13 cellular contexts compared by ENCODE assay signal in genomic region chr15:70493376-70493775, GRCh38.
A peak's percentile ranks its signal among the peaks of the same experiment; 100 is the strongest.
DNase-seq lines count a peak whose midpoint lies in the region; ATAC-seq and TF ChIP-seq lines count a peak whose summit lies in the region.
"Had no signal": no experiment of that assay in that cellular context is flagged by ENCODE, and none has a peak within 500 bp of the region (broad histone marks: within the 10 kb centered on the region; RNA-seq: fewer than 3 reads in every experiment).

No MANE protein-coding gene starts in this region.

- H3K36me3 Mint-ChIP-seq in CD8-positive, alpha-beta T cell: no peaks in the 10 kb centered on the region
- H3K36me3 Mint-ChIP-seq in activated naive CD8-positive, alpha-beta T cell treated with anti-CD3 and anti-CD28 coated beads, Interleukin-2, amount 50 U/mL, for 24 hours (ENCODE audit: low read depth): no peaks in the 10 kb centered on the region
- no peaks in the 10 kb centered on the region for H3K36me3 Mint-ChIP-seq in natural killer cell

- intact Hi-C loops in CD8-positive, alpha-beta T cell (cut with DNase I, micrococcal nuclease): loop anchor here (2.0 to 10.0 kb wide), 10 partner anchors 13 to 1025 kb away; partner anchors contain the start of gene TLE3 (in 1 of the 2)
- intact Hi-C loops in natural killer cell (cut with micrococcal nuclease): loop anchor here (1.0 to 5.0 kb wide), 6 partner anchors 15 to 734 kb away; partner anchors contain the start of gene TLE3

- H3K27me3 ChIP-seq in CD8-positive, alpha-beta T cell (ENCODE audit: insufficient read depth, low read length): no peaks in the 10 kb centered on the region
- H3K27me3 ChIP-seq in Karpas-422 (ENCODE audit: low read length): no peaks in the 10 kb centered on the region
- H3K27me3 ChIP-seq: ascending aorta had no signal

- no peaks in the 10 kb centered on the region for H3K36me3 ChIP-seq in CD8-positive, alpha-beta T cell (ENCODE audit: insufficient read depth, low read length)
- no peaks in the 10 kb centered on the region for H3K36me3 ChIP-seq in Karpas-422 (ENCODE audit: insufficient read depth, low read length)
- H3K36me3 ChIP-seq: ascending aorta, prostate gland had no signal

- H4K20me1 ChIP-seq in Karpas-422 (ENCODE audit: insufficient read depth, low read depth, low read length): 0 out of 2 replicates have a peak, but pooled peaks cover 4% of the 10 kb centered on the region

- TF ChIP-seq CTCF in CD8-positive, alpha-beta T cell (IDR thresholded peaks at IDR 0.05): no peak
- TF ChIP-seq CTCF in natural killer cell (IDR thresholded peaks at IDR 0.05): no peak

- in situ Hi-C loops in G401 (cut with HindIII; ENCODE audit: low sequenced_read_pairs): no loop called here

- no peak overlapping the region for H3K4me3 Mint-ChIP-seq in CD8-positive, alpha-beta T cell
- H3K4me3 Mint-ChIP-seq in activated naive CD8-positive, alpha-beta T cell treated with anti-CD3 and anti-CD28 coated beads, Interleukin-2, amount 50 U/mL, for 24 hours: no peak overlapping the region
- H3K4me3 Mint-ChIP-seq in natural killer cell: peak overlapping the region; percentile 85

- POLR2A ChIA-PET in CD8-positive, alpha-beta T cell (lab: Charles Lee): interaction anchor here (1.3 to 3.3 kb wide), 5 partner anchors 11 to 733 kb away, joined by 3 to 18 read pairs (median 13); no protein-coding TSS in a partner anchor

- H3K27ac ChIP-seq in CD8-positive, alpha-beta T cell (ENCODE audit: low read depth, low read length): no peak overlapping the region
- no peak overlapping the region for H3K27ac ChIP-seq in Karpas-422 (ENCODE audit: low read length)
- H3K27ac ChIP-seq: ascending aorta, prostate gland, SK-N-MC had no signal

- peaks cover 63% of the 10 kb centered on the region for H3K4me1 ChIP-seq in CD8-positive, alpha-beta T cell (ENCODE audit: insufficient read depth, low read length)
- peaks cover 29% of the 10 kb centered on the region for H3K4me1 ChIP-seq in Karpas-422 (ENCODE audit: low read length)
- H3K4me1 ChIP-seq: ascending aorta, prostate gland had no signal

- H3K9ac ChIP-seq in Karpas-422 (ENCODE audit: low read length): no peak overlapping the region

- ATAC-seq in CD8-positive, alpha-beta T cell: no peak
- ATAC-seq in activated naive CD8-positive, alpha-beta T cell treated with anti-CD3 and anti-CD28 coated beads, Interleukin-2, amount 50 U/mL, for 24 hours: no peak
- ATAC-seq in natural killer cell (no peak), GM18520 (IDR thresholded peaks at IDR 0.05; ENCODE audit: unreplicated experiment) (no peak)

- H3K4me3 ChIP-seq in CD8-positive, alpha-beta T cell (ENCODE audit: low read depth, low read length): no peak overlapping the region
- H3K4me3 ChIP-seq in Karpas-422 (ENCODE audit: low read length): no peak overlapping the region
- H3K4me3 ChIP-seq: ascending aorta, prostate gland, SK-N-MC had no signal

- no peaks in the 10 kb centered on the region for H3K9me3 Mint-ChIP-seq in CD8-positive, alpha-beta T cell
- no peaks in the 10 kb centered on the region for H3K9me3 Mint-ChIP-seq in activated naive CD8-positive, alpha-beta T cell treated with anti-CD3 and anti-CD28 coated beads, Interleukin-2, amount 50 U/mL, for 24 hours
- H3K9me3 Mint-ChIP-seq in natural killer cell: no peaks in the 10 kb centered on the region

- peaks cover 79% of the 10 kb centered on the region for H3K4me1 Mint-ChIP-seq in CD8-positive, alpha-beta T cell (ENCODE audit: low read depth)
- peaks cover 60% of the 10 kb centered on the region for H3K4me1 Mint-ChIP-seq in activated naive CD8-positive, alpha-beta T cell treated with anti-CD3 and anti-CD28 coated beads, Interleukin-2, amount 50 U/mL, for 24 hours
- H3K4me1 Mint-ChIP-seq in natural killer cell: peaks cover 69 to 89% of the 10 kb centered on the region in 2 donors

- no peak overlapping the region for H2AFZ ChIP-seq in Karpas-422 (ENCODE audit: low read length)

- no peaks in the 10 kb centered on the region for H3K27me3 Mint-ChIP-seq in CD8-positive, alpha-beta T cell (ENCODE audit: low read depth)
- peaks cover 33% of the 10 kb centered on the region for H3K27me3 Mint-ChIP-seq in activated naive CD8-positive, alpha-beta T cell treated with anti-CD3 and anti-CD28 coated beads, Interleukin-2, amount 50 U/mL, for 24 hours
- peaks cover 35 to 55% of the 10 kb centered on the region in 2 donors for H3K27me3 Mint-ChIP-seq in natural killer cell (ENCODE audit: low read depth in 2 of 2)

- H3K27ac Mint-ChIP-seq in CD8-positive, alpha-beta T cell: peak overlapping the region; percentile 57
- H3K27ac Mint-ChIP-seq in activated naive CD8-positive, alpha-beta T cell treated with anti-CD3 and anti-CD28 coated beads, Interleukin-2, amount 50 U/mL, for 24 hours: peak overlapping the region; percentile 93
- H3K27ac Mint-ChIP-seq in natural killer cell: peak overlapping the region; percentile 77 to 96

- no peaks in the 10 kb centered on the region for H3K79me2 ChIP-seq in Karpas-422 (ENCODE audit: low read length)

- DNase-seq in CD8-positive, alpha-beta T cell: no peak
- DNase-seq in Karpas-422 (peak; percentile 33), natural killer cell (no peak), KG1 (lab: John Stamatoyannopoulos, UW) (no peak), G401 (ENCODE audit: low spot score) (no peak)
- no peak for DNase-seq in activated naive CD8-positive, alpha-beta T cell treated with anti-CD3 and anti-CD28 coated beads, Interleukin-2, amount 50 U/mL, for 24 hours
- DNase-seq: mesendoderm, NCI-H1105 treated with DMSO at 0.1 percent for 48 hours, NCI-H526 treated with DMSO at 0.1 percent for 48 hours had no signal

- no peaks in the 10 kb centered on the region for H3K9me3 ChIP-seq in CD8-positive, alpha-beta T cell (ENCODE audit: low read length)
- H3K9me3 ChIP-seq in Karpas-422 (ENCODE audit: low read length): no peaks in the 10 kb centered on the region
- H3K9me3 ChIP-seq: ascending aorta, prostate gland had no signal

- H3K4me2 ChIP-seq in Karpas-422 (ENCODE audit: low read depth, low read length, poor library complexity, severe bottlenecking): no peak overlapping the region

- CTCF ChIA-PET in CD8-positive, alpha-beta T cell (lab: Charles Lee): interaction anchor here (0.9 to 5.2 kb wide), 4 partner anchors 9 to 27 kb away, joined by 3 to 31 read pairs (median 6); no protein-coding TSS in a partner anchor

- H3K9me2 ChIP-seq in Karpas-422 (replicated peaks; ENCODE audit: insufficient read depth, low read length): no peaks in the 10 kb centered on the region
